13 cellular contexts compared by ENCODE assay signal in the genomic region with DNA sequence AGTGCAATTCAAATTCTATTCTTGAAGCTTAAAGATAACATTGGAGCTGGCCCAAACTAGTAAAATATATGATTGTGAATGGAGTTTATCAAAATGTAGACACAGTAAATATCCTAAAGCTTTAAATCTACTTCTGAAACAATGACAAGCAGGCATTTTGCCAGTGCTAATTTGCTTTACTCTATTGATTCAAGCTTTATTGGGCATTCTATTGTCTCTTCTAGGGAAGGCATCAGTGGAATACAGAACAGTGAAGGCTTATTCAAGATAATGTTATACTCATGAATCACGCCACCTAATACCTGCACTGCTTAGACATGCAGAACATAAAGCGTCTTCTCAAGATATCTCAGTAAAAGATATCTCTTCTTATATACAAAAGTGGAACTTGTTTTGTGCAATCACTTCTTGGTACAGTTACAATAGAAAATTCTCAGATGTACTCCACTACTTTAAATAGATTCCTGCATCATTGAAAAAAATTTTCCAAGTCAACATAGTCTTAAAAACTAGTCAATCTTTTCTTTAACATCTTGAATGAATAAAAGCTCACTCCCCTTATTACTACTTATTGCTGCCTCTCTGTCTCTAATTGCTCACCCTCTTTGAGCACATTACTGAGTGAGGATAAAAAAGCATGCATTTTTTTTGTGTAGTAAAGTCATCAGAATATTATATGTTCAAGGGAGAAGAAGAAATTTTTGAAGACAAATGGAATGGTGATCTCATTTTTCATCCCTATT.
"Had no signal": no experiment of that assay in that cellular context is flagged by ENCODE, and none has a peak within 500 bp of the region (broad histone marks: within the 10 kb centered on the region; RNA-seq: fewer than 3 reads in every experiment).

No MANE protein-coding gene starts in this region.

- H3K27ac ChIP-seq: cardiac muscle cell, left lung, sigmoid colon, upper lobe of right lung had no signal

- H3K4me3 ChIP-seq: cardiac muscle cell, left lung, sigmoid colon, upper lobe of right lung had no signal

- H3K4me1 ChIP-seq: left lung, sigmoid colon, upper lobe of right lung had no signal

- H3K36me3 ChIP-seq: cardiac muscle cell, left lung, sigmoid colon, upper lobe of right lung had no signal

- DNase-seq: activated CD4-positive, alpha-beta T cell treated with anti-CD3 and anti-CD28 coated beads, Interleukin-2, amount 50 U/mL, for 4 hours; activated gamma-delta T cell; head of caudate nucleus; kidney; left lung; midbrain; nephron progenitor cell; occipital lobe; posterior cingulate gyrus; sigmoid colon; stimulated activated naive CD4-positive, alpha-beta T cell; upper lobe of right lung had no signal

- H3K9me3 ChIP-seq: left lung, sigmoid colon, upper lobe of right lung had no signal

- H3K27me3 ChIP-seq: cardiac muscle cell, left lung, sigmoid colon, upper lobe of right lung had no signal
